In genomic region chr11:75500742-75501141, GRCh38 we compare ENCODE assay signal across 1 cellular context.
TF ChIP-seq lines count a peak whose summit lies in the region.

No MANE protein-coding gene starts in this region.

TF ChIP-seq in HCT116, 20 proteins besides CTCF, POLR2A, EP300 and RAD21 (continued from another document):
- TF ChIP-seq, protein P1, sequence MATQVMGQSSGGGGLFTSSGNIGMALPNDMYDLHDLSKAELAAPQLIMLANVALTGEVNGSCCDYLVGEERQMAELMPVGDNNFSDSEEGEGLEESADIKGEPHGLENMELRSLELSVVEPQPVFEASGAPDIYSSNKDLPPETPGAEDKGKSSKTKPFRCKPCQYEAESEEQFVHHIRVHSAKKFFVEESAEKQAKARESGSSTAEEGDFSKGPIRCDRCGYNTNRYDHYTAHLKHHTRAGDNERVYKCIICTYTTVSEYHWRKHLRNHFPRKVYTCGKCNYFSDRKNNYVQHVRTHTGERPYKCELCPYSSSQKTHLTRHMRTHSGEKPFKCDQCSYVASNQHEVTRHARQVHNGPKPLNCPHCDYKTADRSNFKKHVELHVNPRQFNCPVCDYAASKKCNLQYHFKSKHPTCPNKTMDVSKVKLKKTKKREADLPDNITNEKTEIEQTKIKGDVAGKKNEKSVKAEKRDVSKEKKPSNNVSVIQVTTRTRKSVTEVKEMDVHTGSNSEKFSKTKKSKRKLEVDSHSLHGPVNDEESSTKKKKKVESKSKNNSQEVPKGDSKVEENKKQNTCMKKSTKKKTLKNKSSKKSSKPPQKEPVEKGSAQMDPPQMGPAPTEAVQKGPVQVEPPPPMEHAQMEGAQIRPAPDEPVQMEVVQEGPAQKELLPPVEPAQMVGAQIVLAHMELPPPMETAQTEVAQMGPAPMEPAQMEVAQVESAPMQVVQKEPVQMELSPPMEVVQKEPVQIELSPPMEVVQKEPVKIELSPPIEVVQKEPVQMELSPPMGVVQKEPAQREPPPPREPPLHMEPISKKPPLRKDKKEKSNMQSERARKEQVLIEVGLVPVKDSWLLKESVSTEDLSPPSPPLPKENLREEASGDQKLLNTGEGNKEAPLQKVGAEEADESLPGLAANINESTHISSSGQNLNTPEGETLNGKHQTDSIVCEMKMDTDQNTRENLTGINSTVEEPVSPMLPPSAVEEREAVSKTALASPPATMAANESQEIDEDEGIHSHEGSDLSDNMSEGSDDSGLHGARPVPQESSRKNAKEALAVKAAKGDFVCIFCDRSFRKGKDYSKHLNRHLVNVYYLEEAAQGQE (IDR thresholded peaks at IDR 0.05; ENCODE audit: low read depth), result no peak
- TF ChIP-seq EZH2 (IDR thresholded peaks at IDR 0.05) (no peak), POLR2AphosphoS5 (IDR thresholded peaks at IDR 0.05; ENCODE audit: low read depth, low read length) (no peak), FOSL1 (IDR thresholded peaks at IDR 0.05; ENCODE audit: low read depth) (no peak), CBX3 (IDR thresholded peaks at IDR 0.05; ENCODE audit: low read depth) (no peak), SIN3A (IDR thresholded peaks at IDR 0.05; ENCODE audit: low read depth) (no peak), ZFX (IDR thresholded peaks at IDR 0.05) (no peak), ATF3 (IDR thresholded peaks at IDR 0.05) (no peak), SRF (IDR thresholded peaks at IDR 0.05; ENCODE audit: low read depth) (no peak), ZNF274 (IDR thresholded peaks at IDR 0.05; ENCODE audit: low read depth, low read length) (no peak), CEBPB (IDR thresholded peaks at IDR 0.05; ENCODE audit: low read depth) (no peak)
